In genomic region chr12:1329784-1330474, GRCh38 we compare ENCODE assay signal across 1 cellular context.
TF ChIP-seq lines count a peak whose summit lies in the region.

No MANE protein-coding gene starts in this region.

TF ChIP-seq in HepG2, 621 proteins besides CTCF, POLR2A, EP300 and RAD21 (continued from another document):
- no peak for TF ChIP-seq ATF2 (CRISPR knock-in tag; IDR thresholded peaks at IDR 0.05)
- TF ChIP-seq HNF4A (CRISPR knock-in tag; IDR thresholded peaks at IDR 0.05): no peak
- TF ChIP-seq PCBP2 (optimal IDR thresholded peaks at IDR 0.05; ENCODE audit: low read depth, low read length, poor library complexity, severe bottlenecking): no peak
- TF ChIP-seq MAFK (conservative IDR thresholded peaks at IDR 0.05 in 1 of 2, IDR thresholded peaks at IDR 0.05 in 1 of 2; ENCODE audit: low read length in 2 of 2): peak; percentile 40 to 65; a peak in 3 of 4 replicates
- peak; percentile 49 for TF ChIP-seq MAFF (IDR thresholded peaks at IDR 0.05; ENCODE audit: low read depth, low read length)
